ENCODE assay signal across 8 cellular contexts in genomic region chr17:50626037-50626574, GRCh38. TPM values are rescaled to one million over a fixed set of nuclear protein-coding genes. Genes with fewer than 3 reads are reported as not detected.
DNase-seq lines count a peak whose midpoint lies in the region; ATAC-seq and TF ChIP-seq lines count a peak whose summit lies in the region.

No MANE protein-coding gene starts in this region.

- intact Hi-C loops in left lung (cut with DNase I), result no loop called here

- H3K4me3 ChIP-seq in cardiac fibroblast (replicated peaks in 1 of 2; ENCODE audit: low read depth in 2 of 2, low read length in 2 of 2) (no peak overlapping the region), left lung (no peak overlapping the region)

- ATAC-seq in left lung, result peak; percentile 64

- H3K27ac ChIP-seq in left lung, result no peak overlapping the region

- peak; percentile 56 for DNase-seq in A172 (ENCODE audit: low spot score)
- DNase-seq in NCI-H2171 (lab: John Stamatoyannopoulos, UW), result peak; percentile 50
- peak; percentile 12 to 39 (median 26) for DNase-seq in activated CD4-positive, CD25-positive, alpha-beta regulatory T cell (lab: John Stamatoyannopoulos, UW)
- peak; percentile 81 to 90 for DNase-seq in cardiac fibroblast (ENCODE audit: low read depth in 2 of 2)
- peak in 1 of 2 donors; percentile 87 for DNase-seq in left lung
- DNase-seq in stimulated activated CD4-positive, alpha-beta T cell treated with anti-CD3 and anti-CD28 coated beads, Interleukin-4, amount 100 ng/mL, for 48 hours (ENCODE audit: low read depth in 2 of 2), result peak; percentile 54
- no peak for DNase-seq in middle frontal gyrus (ENCODE audit: extremely low spot score, low spot score)

- TF ChIP-seq CTCF in GM12873 (IDR thresholded peaks at IDR 0.05; ENCODE audit: insufficient read depth, low read depth, low read length, missing control alignments), result peak; percentile 82
- peak; percentile 81 for TF ChIP-seq CTCF in cardiac fibroblast (IDR thresholded peaks at IDR 0.05; ENCODE audit: low read depth, low read length)
- peak; percentile 60 to 86 for TF ChIP-seq CTCF in left lung (IDR thresholded peaks at IDR 0.05)

- H3K27me3 ChIP-seq in left lung, result peaks cover 0 to 72% of the 10 kb centered on the region in 2 donors

- no peaks in the 10 kb centered on the region for H3K36me3 ChIP-seq in left lung

- peaks cover 0 to 8% of the 10 kb centered on the region in 2 donors for H3K4me1 ChIP-seq in left lung

- no peaks in the 10 kb centered on the region for H3K9me3 ChIP-seq in left lung

RNA-seq across cellular contexts. Expression of gene ABCC3, which starts 8.6 kb away (rescaled TPM):
- 28.1 and 35.0 TPM in 2 replicates for total RNA-seq in A172 (2014; rRNA removed; shearing (Covaris generic))
- total RNA-seq in left lung, result 100 to 1,000 TPM in 1 of 2 donors, 10 to 100 TPM in 1; 52.3 to 120 TPM
